ENCODE assay signal across 13 cellular contexts in the genomic region with DNA sequence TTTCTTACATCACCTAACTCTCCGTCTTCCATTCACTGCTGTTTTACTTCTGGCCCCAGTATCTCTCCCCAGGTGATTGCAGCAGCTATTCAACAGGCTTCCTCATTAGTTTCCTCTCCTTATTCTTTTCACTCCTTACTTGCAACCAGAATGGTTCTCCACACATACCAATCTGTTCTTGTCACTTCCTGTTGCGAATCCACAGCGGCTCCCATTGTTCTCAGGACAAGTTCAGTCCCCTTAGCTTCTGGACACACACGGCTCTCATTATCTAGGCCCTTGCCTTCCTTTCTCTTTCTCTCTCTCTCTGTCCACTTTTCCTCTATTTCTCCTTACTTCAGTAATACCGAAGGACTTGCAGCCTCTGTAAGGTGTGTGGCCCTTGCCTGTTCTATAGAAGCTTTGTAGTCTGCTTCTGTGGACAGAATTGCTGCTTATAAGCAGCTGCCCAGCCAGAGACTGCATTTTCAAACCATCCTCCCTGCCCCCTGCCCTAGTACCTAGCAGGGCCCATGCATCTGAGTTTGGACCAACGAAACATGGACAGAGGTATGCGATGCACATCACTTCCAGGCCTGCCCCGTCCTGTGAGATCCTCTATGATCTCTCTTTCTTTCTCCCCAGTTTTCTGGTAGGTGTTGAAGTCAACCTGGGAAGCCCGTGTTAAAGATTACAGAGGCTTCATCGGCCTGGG. TPM values are rescaled to one million over a fixed set of nuclear protein-coding genes. Genes with fewer than 3 reads are reported as not detected.
A peak's percentile ranks its signal among the peaks of the same experiment; 100 is the strongest.
DNase-seq lines count a peak whose midpoint lies in the region; TF ChIP-seq lines count a peak whose summit lies in the region.
"Had no signal": no experiment of that assay in that cellular context is flagged by ENCODE, and none has a peak within 500 bp of the region (broad histone marks: within the 10 kb centered on the region; RNA-seq: fewer than 3 reads in every experiment).

No MANE protein-coding gene starts in this region.

- no peak overlapping the region for H3K4ac ChIP-seq in neuronal stem cell (ENCODE audit: low read length)

- no peak overlapping the region for H3K9ac ChIP-seq in neuronal stem cell (ENCODE audit: low read depth, low read length, poor library complexity)

- H3K79me1 ChIP-seq in neuronal stem cell (ENCODE audit: low read depth, low read length) = no peaks in the 10 kb centered on the region

- no peak overlapping the region for H4K8ac ChIP-seq in neuronal stem cell (ENCODE audit: low read depth, low read length)

- peak; percentile 28 for DNase-seq in GM04503 (ENCODE audit: low read depth)
- peak; percentile 87 for DNase-seq in SJSA1 (ENCODE audit: low read depth in 1 of 2, low spot score in 2 of 2)
- DNase-seq in fibroblast of pulmonary artery (ENCODE audit: low read depth) = peak; percentile 93
- DNase-seq in neuronal stem cell (ENCODE audit: low spot score) = peak; percentile 68
- DNase-seq in cerebellar cortex (ENCODE audit: low spot score) = no peak
- DNase-seq in KG1 (lab: John Stamatoyannopoulos, UW) = no peak
- no peak for DNase-seq in SIG-M5 treated with dmso at 0.1 percent for 504 hours (lab: John Stamatoyannopoulos, UW; ENCODE audit: unreplicated experiment)
- DNase-seq in NCI-H2029 treated with DMSO at 0.1 percent for 48 hours (lab: John Stamatoyannopoulos, UW) = no peak
- DNase-seq: DMS53; effector CD8-positive, alpha-beta T cell; NCI-H69; stimulated activated naive B cell treated with anti-CD40 and anti-IgM and Interleukin-4, amounts not matched to agents 10 μg/mL and 1 μg/mL and 100 μg/mL, for 72 hours had no signal

- no peak overlapping the region for H3K14ac ChIP-seq in neuronal stem cell (ENCODE audit: low read length)

- H2AK5ac ChIP-seq in neuronal stem cell (ENCODE audit: low read depth, low read length) = no peak overlapping the region

- TF ChIP-seq CTCF in fibroblast of pulmonary artery (IDR thresholded peaks at IDR 0.05; ENCODE audit: low read length, missing control alignments) = no peak

- peak overlapping the region; percentile 85 for H2AFZ ChIP-seq in neuronal stem cell (ENCODE audit: low read length)

- peak overlapping the region; percentile 36 for H3K18ac ChIP-seq in neuronal stem cell (ENCODE audit: low read length)

- H3K4me2 ChIP-seq in neuronal stem cell (ENCODE audit: insufficient read depth, low read length, poor library complexity, severe bottlenecking) = no peak overlapping the region

- H3K23ac ChIP-seq in neuronal stem cell (ENCODE audit: low read depth, low read length, poor library complexity) = no peak overlapping the region

- WGBS in neuronal stem cell (ENCODE audit: extremely low coverage in 2 of 2, insufficient read length in 2 of 2, insufficient replicate concordance in 1 of 2), 2 donors = no CpG with 5 or more reads among the region's 10 CpGs

- peak overlapping the region; percentile 98 for H3K27ac ChIP-seq in SJSA1
- H3K27ac ChIP-seq in neuronal stem cell (replicated peaks; ENCODE audit: low read length) = peak overlapping the region; percentile 87

- no peak overlapping the region for H2BK15ac ChIP-seq in neuronal stem cell (ENCODE audit: low read length)

- H3K36me3 ChIP-seq in SJSA1 = no peaks in the 10 kb centered on the region
- no peaks in the 10 kb centered on the region for H3K36me3 ChIP-seq in neuronal stem cell (replicated peaks in 1 of 2; ENCODE audit: control insufficient read depth in 2 of 2, insufficient read depth in 2 of 2, low read length in 2 of 2)

- H3K4me1 ChIP-seq in SJSA1 (replicated peaks) (peaks cover 27% of the 10 kb centered on the region), neuronal stem cell (ENCODE audit: control insufficient read depth in 2 of 2, insufficient read depth in 1 of 2, low read depth in 1 of 2, low read length in 2 of 2) (peaks cover 15 to 17% of the 10 kb centered on the region in 2 donors)

- H3K9me3 ChIP-seq in SJSA1 (replicated peaks) (no peaks in the 10 kb centered on the region), neuronal stem cell (replicated peaks in 1 of 2; ENCODE audit: control insufficient read depth in 2 of 2, insufficient read depth in 1 of 2, low read depth in 1 of 2, low read length in 2 of 2) (no peaks in the 10 kb centered on the region)

- H3K27me3 ChIP-seq in SJSA1 (replicated peaks) (no peaks in the 10 kb centered on the region), neuronal stem cell (ENCODE audit: control insufficient read depth in 3 of 3, insufficient read depth in 3 of 3, low read depth in 1 of 3, low read length in 3 of 3) (no peaks in the 10 kb centered on the region)

- no peak overlapping the region for H4K91ac ChIP-seq in neuronal stem cell (ENCODE audit: low read depth, low read length, poor library complexity)

- H2BK5ac ChIP-seq in neuronal stem cell (ENCODE audit: low read length) = no peak overlapping the region

- no peak overlapping the region for H2BK120ac ChIP-seq in neuronal stem cell (ENCODE audit: low read depth, low read length)

- H3K4me3 ChIP-seq in SJSA1 (no peak overlapping the region), fibroblast of pulmonary artery (replicated peaks; ENCODE audit: low read depth, low read length) (peak overlapping the region; percentile 2), neuronal stem cell (ENCODE audit: low read length in 2 of 2) (peak overlapping the region in 1 of 2 donors; percentile 6)

- H2BK12ac ChIP-seq in neuronal stem cell (ENCODE audit: low read length) = no peak overlapping the region

RNA-seq across cellular contexts. Expression of a gene that starts 45.7 kb away (rescaled TPM):
- total RNA-seq in SJSA1 (2014; rRNA removed; shearing (Covaris generic)) = 0.24 and 1.2 TPM in 2 replicates
- polyA plus RNA-seq in neuronal stem cell (2013, experiment 1 of 2) = 31.2 TPM
- polyA plus RNA-seq in neuronal stem cell (2013, experiment 2 of 2) = 31.9 TPM
- total RNA-seq: activated T-helper 2 cell treated with anti-CD3 and anti-CD28 coated beads, Interferon-gamma antibody, Interleukin-2, Interleukin-4, amounts not matched to agents 10 μg/mL and 5 μg/mL and 100 μg/mL, durations not matched to agents 14 hours and 24 hours and 36 hours had no signal

Comparison
In these comparisons a context has a peak if more than half of its experiments do, and no peak if none do; other contexts are left out.
1. DNase-seq: peak in GM04503 (single experiment), SJSA1 (2 of 2), fibroblast of pulmonary artery (single experiment) and neuronal stem cell (single experiment); none in cerebellar cortex (single experiment), KG1 (single experiment), SIG-M5 treated with dmso at 0.1 percent for 504 hours (single experiment) and NCI-H2029 treated with DMSO at 0.1 percent for 48 hours (single experiment).